ENCODE assay signal across 2 cellular contexts in the genomic region with DNA sequence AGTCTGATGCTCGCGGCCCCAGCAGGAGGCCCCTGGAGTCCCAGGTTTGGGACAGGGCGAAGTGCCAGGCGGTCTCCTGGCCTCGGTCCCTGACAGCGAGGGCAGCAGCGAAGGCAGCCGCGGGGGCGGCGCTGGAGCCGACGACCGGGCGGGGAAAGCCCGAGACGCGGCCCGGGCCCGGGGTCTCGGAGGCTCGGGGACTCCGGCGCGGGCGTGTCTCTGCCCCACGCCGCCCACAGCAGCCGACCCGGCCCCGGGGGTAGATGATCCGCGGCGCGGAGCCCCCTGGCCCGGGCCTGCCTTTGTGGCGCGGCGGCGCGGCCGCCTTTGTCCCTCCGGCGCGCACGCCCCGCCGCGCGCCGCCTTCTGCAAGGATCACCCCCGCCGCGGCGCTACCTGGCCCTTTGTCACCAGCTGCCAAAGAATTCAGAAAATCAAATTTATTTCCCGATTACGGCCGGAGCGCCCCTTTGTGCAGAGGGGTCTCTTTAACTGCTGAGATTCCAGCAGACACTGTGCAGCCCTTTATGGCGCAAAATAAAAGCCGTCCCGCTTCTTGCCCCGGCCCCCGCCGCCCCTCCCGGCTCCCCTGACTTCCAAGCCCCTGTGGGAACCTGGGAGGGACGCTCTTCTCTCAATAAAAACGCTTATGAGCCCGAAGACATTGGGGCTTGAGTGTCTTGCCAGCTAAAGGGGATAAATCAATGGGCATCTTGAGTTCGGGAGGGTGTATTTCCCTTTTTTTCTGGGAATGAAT.
TF ChIP-seq lines count a peak whose summit lies in the region.

No MANE protein-coding gene starts in this region.

TF ChIP-seq in HEK293, 187 proteins besides CTCF, POLR2A, EP300 and RAD21 (continued from another document and continues in another):
- TF ChIP-seq ZNF274 (IDR thresholded peaks at IDR 0.05; ENCODE audit: low read length) (no peak), ZNF274 (tag by site-specific recombination; IDR thresholded peaks at IDR 0.05; ENCODE audit: borderline replicate concordance) (no peak), ZSCAN16 (tag by site-specific recombination; IDR thresholded peaks at IDR 0.05) (no peak), ZIC2 (tag by site-specific recombination; IDR thresholded peaks at IDR 0.05) (0 out of 2 replicates have a peak, but pooled peaks have one; percentile 9), ZNF529 (tag by site-specific recombination; IDR thresholded peaks at IDR 0.05; ENCODE audit: insufficient replicate concordance) (no peak)
- TF ChIP-seq, protein P1, sequence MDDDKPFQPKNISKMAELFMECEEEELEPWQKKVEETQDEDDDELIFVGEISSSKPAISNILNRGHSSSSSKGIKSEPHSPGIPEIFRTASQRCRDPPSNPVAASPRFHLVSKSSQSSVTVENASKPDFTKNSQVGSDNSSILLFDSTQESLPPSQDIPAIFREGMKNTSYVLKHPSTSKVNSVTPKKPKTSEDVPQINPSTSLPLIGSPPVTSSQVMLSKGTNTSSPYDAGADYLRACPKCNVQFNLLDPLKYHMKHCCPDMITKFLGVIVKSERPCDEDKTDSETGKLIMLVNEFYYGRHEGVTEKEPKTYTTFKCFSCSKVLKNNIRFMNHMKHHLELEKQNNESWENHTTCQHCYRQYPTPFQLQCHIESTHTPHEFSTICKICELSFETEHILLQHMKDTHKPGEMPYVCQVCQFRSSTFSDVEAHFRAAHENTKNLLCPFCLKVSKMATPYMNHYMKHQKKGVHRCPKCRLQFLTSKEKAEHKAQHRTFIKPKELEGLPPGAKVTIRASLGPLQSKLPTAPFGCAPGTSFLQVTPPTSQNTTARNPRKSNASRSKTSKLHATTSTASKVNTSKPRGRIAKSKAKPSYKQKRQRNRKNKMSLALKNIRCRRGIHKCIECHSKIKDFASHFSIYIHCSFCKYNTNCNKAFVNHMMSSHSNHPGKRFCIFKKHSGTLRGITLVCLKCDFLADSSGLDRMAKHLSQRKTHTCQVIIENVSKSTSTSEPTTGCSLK (tag by site-specific recombination; IDR thresholded peaks at IDR 0.05), result no peak
- TF ChIP-seq, protein P2, sequence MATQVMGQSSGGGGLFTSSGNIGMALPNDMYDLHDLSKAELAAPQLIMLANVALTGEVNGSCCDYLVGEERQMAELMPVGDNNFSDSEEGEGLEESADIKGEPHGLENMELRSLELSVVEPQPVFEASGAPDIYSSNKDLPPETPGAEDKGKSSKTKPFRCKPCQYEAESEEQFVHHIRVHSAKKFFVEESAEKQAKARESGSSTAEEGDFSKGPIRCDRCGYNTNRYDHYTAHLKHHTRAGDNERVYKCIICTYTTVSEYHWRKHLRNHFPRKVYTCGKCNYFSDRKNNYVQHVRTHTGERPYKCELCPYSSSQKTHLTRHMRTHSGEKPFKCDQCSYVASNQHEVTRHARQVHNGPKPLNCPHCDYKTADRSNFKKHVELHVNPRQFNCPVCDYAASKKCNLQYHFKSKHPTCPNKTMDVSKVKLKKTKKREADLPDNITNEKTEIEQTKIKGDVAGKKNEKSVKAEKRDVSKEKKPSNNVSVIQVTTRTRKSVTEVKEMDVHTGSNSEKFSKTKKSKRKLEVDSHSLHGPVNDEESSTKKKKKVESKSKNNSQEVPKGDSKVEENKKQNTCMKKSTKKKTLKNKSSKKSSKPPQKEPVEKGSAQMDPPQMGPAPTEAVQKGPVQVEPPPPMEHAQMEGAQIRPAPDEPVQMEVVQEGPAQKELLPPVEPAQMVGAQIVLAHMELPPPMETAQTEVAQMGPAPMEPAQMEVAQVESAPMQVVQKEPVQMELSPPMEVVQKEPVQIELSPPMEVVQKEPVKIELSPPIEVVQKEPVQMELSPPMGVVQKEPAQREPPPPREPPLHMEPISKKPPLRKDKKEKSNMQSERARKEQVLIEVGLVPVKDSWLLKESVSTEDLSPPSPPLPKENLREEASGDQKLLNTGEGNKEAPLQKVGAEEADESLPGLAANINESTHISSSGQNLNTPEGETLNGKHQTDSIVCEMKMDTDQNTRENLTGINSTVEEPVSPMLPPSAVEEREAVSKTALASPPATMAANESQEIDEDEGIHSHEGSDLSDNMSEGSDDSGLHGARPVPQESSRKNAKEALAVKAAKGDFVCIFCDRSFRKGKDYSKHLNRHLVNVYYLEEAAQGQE (tag by site-specific recombination; IDR thresholded peaks at IDR 0.05), result no peak
- TF ChIP-seq, protein P3, sequence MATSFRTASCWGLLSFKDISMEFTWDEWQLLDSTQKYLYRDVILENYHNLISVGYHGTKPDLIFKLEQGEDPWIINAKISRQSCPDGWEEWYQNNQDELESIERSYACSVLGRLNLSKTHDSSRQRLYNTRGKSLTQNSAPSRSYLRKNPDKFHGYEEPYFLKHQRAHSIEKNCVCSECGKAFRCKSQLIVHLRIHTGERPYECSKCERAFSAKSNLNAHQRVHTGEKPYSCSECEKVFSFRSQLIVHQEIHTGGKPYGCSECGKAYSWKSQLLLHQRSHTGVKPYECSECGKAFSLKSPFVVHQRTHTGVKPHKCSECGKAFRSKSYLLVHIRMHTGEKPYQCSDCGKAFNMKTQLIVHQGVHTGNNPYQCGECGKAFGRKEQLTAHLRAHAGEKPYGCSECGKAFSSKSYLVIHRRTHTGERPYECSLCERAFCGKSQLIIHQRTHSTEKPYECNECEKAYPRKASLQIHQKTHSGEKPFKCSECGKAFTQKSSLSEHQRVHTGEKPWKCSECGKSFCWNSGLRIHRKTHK (tag by site-specific recombination; IDR thresholded peaks at IDR 0.05), result no peak
- TF ChIP-seq, protein P4, sequence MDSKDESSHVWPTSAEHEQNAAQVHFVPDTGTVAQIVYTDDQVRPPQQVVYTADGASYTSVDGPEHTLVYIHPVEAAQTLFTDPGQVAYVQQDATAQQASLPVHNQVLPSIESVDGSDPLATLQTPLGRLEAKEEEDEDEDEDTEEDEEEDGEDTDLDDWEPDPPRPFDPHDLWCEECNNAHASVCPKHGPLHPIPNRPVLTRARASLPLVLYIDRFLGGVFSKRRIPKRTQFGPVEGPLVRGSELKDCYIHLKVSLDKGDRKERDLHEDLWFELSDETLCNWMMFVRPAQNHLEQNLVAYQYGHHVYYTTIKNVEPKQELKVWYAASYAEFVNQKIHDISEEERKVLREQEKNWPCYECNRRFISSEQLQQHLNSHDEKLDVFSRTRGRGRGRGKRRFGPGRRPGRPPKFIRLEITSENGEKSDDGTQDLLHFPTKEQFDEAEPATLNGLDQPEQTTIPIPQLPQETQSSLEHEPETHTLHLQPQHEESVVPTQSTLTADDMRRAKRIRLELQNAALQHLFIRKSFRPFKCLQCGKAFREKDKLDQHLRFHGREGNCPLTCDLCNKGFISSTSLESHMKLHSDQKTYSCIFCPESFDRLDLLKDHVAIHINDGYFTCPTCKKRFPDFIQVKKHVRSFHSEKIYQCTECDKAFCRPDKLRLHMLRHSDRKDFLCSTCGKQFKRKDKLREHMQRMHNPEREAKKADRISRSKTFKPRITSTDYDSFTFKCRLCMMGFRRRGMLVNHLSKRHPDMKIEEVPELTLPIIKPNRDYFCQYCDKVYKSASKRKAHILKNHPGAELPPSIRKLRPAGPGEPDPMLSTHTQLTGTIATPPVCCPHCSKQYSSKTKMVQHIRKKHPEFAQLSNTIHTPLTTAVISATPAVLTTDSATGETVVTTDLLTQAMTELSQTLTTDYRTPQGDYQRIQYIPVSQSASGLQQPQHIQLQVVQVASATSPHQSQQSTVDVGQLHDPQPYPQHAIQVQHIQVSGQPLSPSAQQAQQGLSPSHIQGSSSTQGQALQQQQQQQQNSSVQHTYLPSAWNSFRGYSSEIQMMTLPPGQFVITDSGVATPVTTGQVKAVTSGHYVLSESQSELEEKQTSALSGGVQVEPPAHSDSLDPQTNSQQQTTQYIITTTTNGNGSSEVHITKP (tag by site-specific recombination; IDR thresholded peaks at IDR 0.05), result no peak

TF ChIP-seq in SK-N-SH, 30 proteins besides CTCF, POLR2A, EP300 and RAD21 (continued from another document):
- TF ChIP-seq, protein P5, sequence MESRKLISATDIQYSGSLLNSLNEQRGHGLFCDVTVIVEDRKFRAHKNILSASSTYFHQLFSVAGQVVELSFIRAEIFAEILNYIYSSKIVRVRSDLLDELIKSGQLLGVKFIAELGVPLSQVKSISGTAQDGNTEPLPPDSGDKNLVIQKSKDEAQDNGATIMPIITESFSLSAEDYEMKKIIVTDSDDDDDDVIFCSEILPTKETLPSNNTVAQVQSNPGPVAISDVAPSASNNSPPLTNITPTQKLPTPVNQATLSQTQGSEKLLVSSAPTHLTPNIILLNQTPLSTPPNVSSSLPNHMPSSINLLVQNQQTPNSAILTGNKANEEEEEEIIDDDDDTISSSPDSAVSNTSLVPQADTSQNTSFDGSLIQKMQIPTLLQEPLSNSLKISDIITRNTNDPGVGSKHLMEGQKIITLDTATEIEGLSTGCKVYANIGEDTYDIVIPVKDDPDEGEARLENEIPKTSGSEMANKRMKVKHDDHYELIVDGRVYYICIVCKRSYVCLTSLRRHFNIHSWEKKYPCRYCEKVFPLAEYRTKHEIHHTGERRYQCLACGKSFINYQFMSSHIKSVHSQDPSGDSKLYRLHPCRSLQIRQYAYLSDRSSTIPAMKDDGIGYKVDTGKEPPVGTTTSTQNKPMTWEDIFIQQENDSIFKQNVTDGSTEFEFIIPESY (IDR thresholded peaks at IDR 0.05; ENCODE audit: borderline replicate concordance, low read depth), result no peak
- no peak for TF ChIP-seq RFX5 (IDR thresholded peaks at IDR 0.05; ENCODE audit: low read length)
